In genomic region chr12:15911931-15912330, GRCh38 we compare ENCODE assay signal across 7 cellular contexts. TPM values are rescaled to one million over a fixed set of nuclear protein-coding genes. Genes with fewer than 3 reads are reported as not detected.
DNase-seq lines count a peak whose midpoint lies in the region; ATAC-seq and TF ChIP-seq lines count a peak whose summit lies in the region.
"Not testable (repeated sequence)": the region's sequence is repeated elsewhere in the genome, so short reads cannot be mapped to it uniquely, and the experiment has no call there.

No MANE protein-coding gene starts in this region.

- ATAC-seq in activated T-cell treated with anti-CD3 and anti-CD28 coated beads, Interleukin-2, amount 50 U/mL, for 4 hours; gastrocnemius medialis: not testable (repeated sequence)
- ATAC-seq in mucosa of descending colon = peak; percentile 15

- 0 out of 2 replicates have a peak, but pooled peaks cover 11% of the 10 kb centered on the region for H3K79me2 ChIP-seq in OCI-LY1 (ENCODE audit: insufficient read depth, low read length)

- peak overlapping the region; percentile 83 for H3K4me3 Mint-ChIP-seq in activated T-cell treated with anti-CD3 and anti-CD28 coated beads, Interleukin-2, amount 50 U/mL, for 4 hours

- H3K27me3 Mint-ChIP-seq in activated T-cell treated with anti-CD3 and anti-CD28 coated beads, Interleukin-2, amount 50 U/mL, for 4 hours (ENCODE audit: low read depth) = not testable (repeated sequence)

- not testable (repeated sequence) for TF ChIP-seq POLR2A in gastrocnemius medialis (IDR thresholded peaks at IDR 0.05)

- H3K4me2 ChIP-seq in OCI-LY1 (ENCODE audit: low read length) = peak overlapping the region; percentile 94

- H3K4me1 ChIP-seq in OCI-LY1 (ENCODE audit: insufficient read depth, low read length, severe bottlenecking) = peaks cover 15% of the 10 kb centered on the region
- H3K4me1 ChIP-seq in cardiac muscle cell (ENCODE audit: low read depth); mucosa of descending colon (ENCODE audit: low read depth); gastrocnemius medialis: not testable (repeated sequence)

- not testable (repeated sequence) for DNase-seq in activated T-cell treated with anti-CD3 and anti-CD28 coated beads, Interleukin-2, amount 50 U/mL, for 4 hours; cardiac muscle cell (ENCODE audit: low read depth in 1 of 2, low spot score in 1 of 2); mucosa of descending colon; gastrocnemius medialis

- H3K4me3 ChIP-seq in GM08714 (ENCODE audit: low read length) (peak overlapping the region; percentile 90), OCI-LY1 (ENCODE audit: low read depth, low read length, poor library complexity, severe bottlenecking) (peak overlapping the region; percentile 74), cardiac muscle cell (peak overlapping the region; percentile 51), mucosa of descending colon (peak overlapping the region; percentile 38), gastrocnemius medialis (peak overlapping the region; percentile 76 to 87 (median 80))

- not testable (repeated sequence) for H3K36me3 Mint-ChIP-seq in activated T-cell treated with anti-CD3 and anti-CD28 coated beads, Interleukin-2, amount 50 U/mL, for 4 hours (ENCODE audit: insufficient read depth)

- in situ Hi-C loops in gastrocnemius medialis (cut with MboI; ENCODE audit: low sequenced_read_pairs in 4 of 4) = loop anchor here in 1 of 4 donors (25.0 kb wide), 1 partner anchor 1125 kb away; no protein-coding TSS in a partner anchor

- peak overlapping the region; percentile 96 for H3K9ac ChIP-seq in OCI-LY1 (ENCODE audit: low read length)

- intact Hi-C loops in mucosa of descending colon (cut with DNase I, micrococcal nuclease) = not testable (repeated sequence)
- intact Hi-C loops in gastrocnemius medialis (cut with DNase I; ENCODE audit: low total_unique reads) = loop anchor here (5.0 kb wide), 1 partner anchor 1355 kb away; no protein-coding TSS in a partner anchor

- H3K9me2 ChIP-seq in OCI-LY1 (ENCODE audit: low read depth, low read length) = not testable (repeated sequence)

- H3K9me3 Mint-ChIP-seq in activated T-cell treated with anti-CD3 and anti-CD28 coated beads, Interleukin-2, amount 50 U/mL, for 4 hours = not testable (repeated sequence)

- TF ChIP-seq CTCF in OCI-LY1 (IDR thresholded peaks at IDR 0.05; ENCODE audit: low read length); cardiac muscle cell (IDR thresholded peaks at IDR 0.05; ENCODE audit: low read depth, low read length); mucosa of descending colon (IDR thresholded peaks at IDR 0.05); gastrocnemius medialis (IDR thresholded peaks at IDR 0.05 in 4 of 5, conservative IDR thresholded peaks at IDR 0.05 in 1 of 5): not testable (repeated sequence)

- not testable (repeated sequence) for H3F3A ChIP-seq in OCI-LY1 (ENCODE audit: insufficient read depth, low read length)

- not testable (repeated sequence) for H3K9me3 ChIP-seq in OCI-LY1 (ENCODE audit: low read length); cardiac muscle cell (ENCODE audit: low read depth); mucosa of descending colon; gastrocnemius medialis

- H3K36me3 ChIP-seq in OCI-LY1 (ENCODE audit: insufficient read depth, low read length); cardiac muscle cell; mucosa of descending colon (ENCODE audit: low read depth); gastrocnemius medialis: not testable (repeated sequence)

- H2AFZ ChIP-seq in OCI-LY1 (ENCODE audit: low read length) = 0 out of 2 replicates have a peak overlapping the region, but pooled peaks have one; percentile 89

- H3K4me1 Mint-ChIP-seq in activated T-cell treated with anti-CD3 and anti-CD28 coated beads, Interleukin-2, amount 50 U/mL, for 4 hours (ENCODE audit: low read depth) = peaks cover 16% of the 10 kb centered on the region

- H3K27me3 ChIP-seq in OCI-LY1 (ENCODE audit: insufficient read depth, low read length); cardiac muscle cell; gastrocnemius medialis: not testable (repeated sequence)

- peak overlapping the region; percentile 42 for H3K27ac ChIP-seq in OCI-LY1 (ENCODE audit: low read depth, low read length, poor library complexity, severe bottlenecking)
- peak overlapping the region; percentile 40 for H3K27ac ChIP-seq in cingulate gyrus (ENCODE audit: low read depth, low read length)
- H3K27ac ChIP-seq in cardiac muscle cell = peak overlapping the region; percentile 69
- H3K27ac ChIP-seq in gastrocnemius medialis = peak overlapping the region; percentile 85 to 91 (median 88)

- not testable (repeated sequence) for H4K20me1 ChIP-seq in OCI-LY1 (ENCODE audit: insufficient read depth, low read length)

RNA-seq across cellular contexts. Expression of gene DERA, which starts 0.8 kb away (rescaled TPM):
- total RNA-seq in activated T-cell treated with anti-CD3 and anti-CD28 coated beads, Interleukin-2, amount 50 U/mL, for 4 hours = 10 to 100 TPM in 1 of 3 donors, 1 to 10 TPM in 2; 6.8 to 10.4 (median 7.0) TPM
- total RNA-seq in cardiac muscle cell = 15.2 and 23.9 TPM in 2 replicates
- polyA plus RNA-seq in cardiac muscle cell = 30.7 and 31.2 TPM in 2 replicates
- total RNA-seq in mucosa of descending colon = 10 to 100 TPM; 53.1 to 77.3 (median 74.3) TPM
- 10 to 100 TPM; 29.2 to 50.1 (median 34.3) TPM for total RNA-seq in gastrocnemius medialis

RNA-seq across cellular contexts. Expression of gene STRAP, which starts 29.7 kb away (rescaled TPM):
- total RNA-seq in activated T-cell treated with anti-CD3 and anti-CD28 coated beads, Interleukin-2, amount 50 U/mL, for 4 hours = 100 to 1,000 TPM; 209 to 233 (median 217) TPM
- 81.6 and 91.1 TPM in 2 replicates for total RNA-seq in cardiac muscle cell
- polyA plus RNA-seq in cardiac muscle cell = 257 and 261 TPM in 2 replicates
- total RNA-seq in mucosa of descending colon = 10 to 100 TPM; 50.5 to 86.5 (median 72.8) TPM
- total RNA-seq in gastrocnemius medialis = 100 to 1,000 TPM in 3 of 4 donors, 10 to 100 TPM in 1; 77.7 to 106 (median 102) TPM

Comparison
In these comparisons a context has a peak if more than half of its experiments do, and no peak if none do; other contexts are left out.
1. H3K4me3 ChIP-seq: peak in every context shown above with its lines; median percentile 90 in GM08714; 80 in gastrocnemius medialis; 74 in OCI-LY1; 51 in cardiac muscle cell; 38 in mucosa of descending colon.